ENCODE assay signal across 8 cellular contexts in the genomic region with DNA sequence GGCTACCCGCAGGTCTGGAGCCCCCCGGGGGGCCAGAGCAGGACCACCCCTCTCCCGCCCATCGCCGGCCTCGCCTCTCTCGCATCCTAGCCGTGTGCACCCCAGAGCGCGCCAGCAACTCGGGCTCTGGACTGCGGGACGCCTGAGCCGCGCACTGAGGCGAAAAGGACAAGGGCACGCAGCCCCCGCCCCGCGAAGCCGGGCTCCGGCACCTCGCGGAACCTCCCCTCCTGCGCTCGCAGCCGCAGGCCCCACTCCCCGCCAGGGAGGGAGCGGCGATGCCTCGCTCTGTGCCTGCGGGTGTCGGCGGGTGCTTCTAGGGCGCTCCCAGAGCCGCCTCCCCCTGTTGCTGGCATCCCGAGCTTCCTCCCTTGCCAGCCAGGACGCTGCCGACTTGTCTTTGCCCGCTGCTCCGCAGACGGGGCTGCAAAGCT. TPM values are rescaled to one million over a fixed set of nuclear protein-coding genes. Genes with fewer than 3 reads are reported as not detected.
DNase-seq lines count a peak whose midpoint lies in the region; ATAC-seq and TF ChIP-seq lines count a peak whose summit lies in the region.

Gene ITGB8 (plus strand): TSS at position 104 of the 434 bp plus-strand sequence. CDS start 907 bp downstream, outside the sequence.

- H3K36me3 ChIP-seq in gastroesophageal sphincter = no peaks in the 10 kb centered on the region
- no peaks in the 10 kb centered on the region for H3K36me3 ChIP-seq in osteoblast (ENCODE audit: insufficient read depth, low read length)

- H3K4me2 ChIP-seq in osteoblast (ENCODE audit: insufficient read depth, low read length) = peak within 1 kb of the TSS; percentile 92

- peak within 1 kb of the TSS; percentile 84 for H3K27ac Mint-ChIP-seq in activated B cell treated with CpG ODN at 0.5 μM for 24 hours

- H3K79me2 ChIP-seq in osteoblast (ENCODE audit: insufficient read depth, low read length) = no peaks in the 10 kb centered on the region

- H3K4me1 ChIP-seq in gastroesophageal sphincter (peaks cover 0 to 54% (median 4%) of the 10 kb centered on the region in 3 donors), osteoblast (ENCODE audit: insufficient read depth, low read length) (peaks cover 16% of the 10 kb centered on the region)

- no peaks in the 10 kb centered on the region for H3K9me3 Mint-ChIP-seq in activated B cell treated with CpG ODN at 0.5 μM for 24 hours

- intact Hi-C loops in activated B cell treated with CpG ODN at 0.5 μM for 24 hours (cut with micrococcal nuclease) = loop anchor here (2.0 to 5.0 kb wide), 5 partner anchors 108 to 666 kb away; partner anchors contain the start of gene POLR1F

- H3K9me3 ChIP-seq in gastroesophageal sphincter (no peaks in the 10 kb centered on the region), osteoblast (ENCODE audit: low read depth, low read length) (no peaks in the 10 kb centered on the region)

- CTCF ChIA-PET in activated B cell treated with CpG ODN at 0.5 μM for 24 hours (lab: Charles Lee) = interaction anchor here (0.9 to 1.0 kb wide), 2 partner anchors 23 to 622 kb away, joined by 3 to 4 read pairs; partner anchors contain the start of gene POLR1F

- TF ChIP-seq CTCF in activated B cell treated with CpG ODN at 0.5 μM for 24 hours (IDR thresholded peaks at IDR 0.05) = no peak
- TF ChIP-seq CTCF in gastroesophageal sphincter (IDR thresholded peaks at IDR 0.05) = no peak
- no peak for TF ChIP-seq CTCF in osteoblast (IDR thresholded peaks at IDR 0.05; ENCODE audit: extremely low read depth, low read depth, low read length)

- POLR2A ChIA-PET in activated B cell treated with CpG ODN at 0.5 μM for 24 hours (lab: Charles Lee) = interaction anchor here (1.1 to 3.0 kb wide), 3 partner anchors 91 to 309 kb away, joined by 3 to 27 read pairs (median 5); partner anchors contain the start of gene MACC1

- H3K4me3 Mint-ChIP-seq in activated B cell treated with CpG ODN at 0.5 μM for 24 hours = peak within 1 kb of the TSS; percentile 95

- no peak for TF ChIP-seq POLR2A in gastroesophageal sphincter (IDR thresholded peaks at IDR 0.05)

- peaks cover 8% of the 10 kb centered on the region for H3K36me3 Mint-ChIP-seq in activated B cell treated with CpG ODN at 0.5 μM for 24 hours (ENCODE audit: low read depth)

- peak; percentile 68 to 83 for DNase-seq in NCI-H2081 (lab: John Stamatoyannopoulos, UW)
- no peak for DNase-seq in NCI-H2081 treated with DMSO at 0.1 percent for 48 hours (lab: John Stamatoyannopoulos, UW)
- DNase-seq in HT1080 (ENCODE audit: low read depth) = peak; percentile 35
- peak; percentile 50 for DNase-seq in activated B cell treated with CpG ODN at 0.5 μM for 24 hours
- DNase-seq in osteoblast (ENCODE audit: insufficient read length, low spot score, missing footprints) = peak; percentile 91
- no peak for DNase-seq in NOMO-1 treated with dmso at 0.1 percent for 144 hours (lab: John Stamatoyannopoulos, UW; ENCODE audit: unreplicated experiment)

- peaks cover 37% of the 10 kb centered on the region for H3K4me1 Mint-ChIP-seq in activated B cell treated with CpG ODN at 0.5 μM for 24 hours

- H3K27me3 ChIP-seq in gastroesophageal sphincter = no peaks in the 10 kb centered on the region
- no peaks in the 10 kb centered on the region for H3K27me3 ChIP-seq in osteoblast (ENCODE audit: insufficient read depth, low read length)

- no peak for TF ChIP-seq EP300 in gastroesophageal sphincter (IDR thresholded peaks at IDR 0.05)

- H3K27ac ChIP-seq in gastroesophageal sphincter (peak within 1 kb of the TSS; percentile 89 to 95 (median 92)), osteoblast (ENCODE audit: low read depth, low read length) (peak within 1 kb of the TSS; percentile 89)

- ATAC-seq in GM21526 (IDR thresholded peaks at IDR 0.05; ENCODE audit: low FRiP score, unreplicated experiment) (peak; percentile 32), activated B cell treated with CpG ODN at 0.5 μM for 24 hours (ENCODE audit: low read depth) (peak; percentile 36), gastroesophageal sphincter (peak; percentile 39)

- whole genome bisulfite sequencing in gastroesophageal sphincter (ENCODE audit: low coverage in 1 of 2), 2 donors = no CpG with 5 or more reads among the region's 42 CpGs

- peak within 1 kb of the TSS; percentile 86 for H2AFZ ChIP-seq in osteoblast (ENCODE audit: low read length)

- H4K20me1 ChIP-seq in osteoblast (ENCODE audit: insufficient read depth, low read length) = no peaks in the 10 kb centered on the region

- H3K4me3 ChIP-seq in gastroesophageal sphincter = peak within 1 kb of the TSS; percentile 77 to 87
- peak within 1 kb of the TSS; percentile 77 for H3K4me3 ChIP-seq in osteoblast (ENCODE audit: insufficient read depth, low read length)

- H3K27me3 Mint-ChIP-seq in activated B cell treated with CpG ODN at 0.5 μM for 24 hours = peaks cover 2% of the 10 kb centered on the region

RNA-seq across cellular contexts. Expression of gene ITGB8, which starts in this region (rescaled TPM):
- total RNA-seq in HT1080 (2014; rRNA removed; shearing (Covaris generic)) = 1.1 and 1.2 TPM in 2 replicates
- polyA plus RNA-seq in HT1080 (2015; cell fraction: cytosol; rRNA removed) = 0.36 and 0.60 TPM in 2 replicates
- polyA plus RNA-seq in HT1080 (2015; cell fraction: nucleus; rRNA removed) = 0.48 and 0.74 TPM in 2 replicates
- 0.75 and 1.3 TPM in 2 replicates for total RNA-seq in activated B cell treated with CpG ODN at 0.5 μM for 24 hours
- total RNA-seq in gastroesophageal sphincter = 10 to 100 TPM; 16.2 to 34.2 (median 27.1) TPM
- total RNA-seq in osteoblast = 30.9 and 35.1 TPM in 2 replicates

Comparison
In these comparisons a context has a peak if more than half of its experiments do, and no peak if none do; other contexts are left out.
1. DNase-seq: peak in NCI-H2081 (2 of 2), HT1080 (single experiment), activated B cell treated with CpG ODN at 0.5 μM for 24 hours (single experiment) and osteoblast (single experiment); none in NCI-H2081 treated with DMSO at 0.1 percent for 48 hours (single experiment) and NOMO-1 treated with dmso at 0.1 percent for 144 hours (single experiment).
2. Peak in every context shown above with its lines, with median percentiles within 50 percentile points of each other: ATAC-seq.